In the genomic region with DNA sequence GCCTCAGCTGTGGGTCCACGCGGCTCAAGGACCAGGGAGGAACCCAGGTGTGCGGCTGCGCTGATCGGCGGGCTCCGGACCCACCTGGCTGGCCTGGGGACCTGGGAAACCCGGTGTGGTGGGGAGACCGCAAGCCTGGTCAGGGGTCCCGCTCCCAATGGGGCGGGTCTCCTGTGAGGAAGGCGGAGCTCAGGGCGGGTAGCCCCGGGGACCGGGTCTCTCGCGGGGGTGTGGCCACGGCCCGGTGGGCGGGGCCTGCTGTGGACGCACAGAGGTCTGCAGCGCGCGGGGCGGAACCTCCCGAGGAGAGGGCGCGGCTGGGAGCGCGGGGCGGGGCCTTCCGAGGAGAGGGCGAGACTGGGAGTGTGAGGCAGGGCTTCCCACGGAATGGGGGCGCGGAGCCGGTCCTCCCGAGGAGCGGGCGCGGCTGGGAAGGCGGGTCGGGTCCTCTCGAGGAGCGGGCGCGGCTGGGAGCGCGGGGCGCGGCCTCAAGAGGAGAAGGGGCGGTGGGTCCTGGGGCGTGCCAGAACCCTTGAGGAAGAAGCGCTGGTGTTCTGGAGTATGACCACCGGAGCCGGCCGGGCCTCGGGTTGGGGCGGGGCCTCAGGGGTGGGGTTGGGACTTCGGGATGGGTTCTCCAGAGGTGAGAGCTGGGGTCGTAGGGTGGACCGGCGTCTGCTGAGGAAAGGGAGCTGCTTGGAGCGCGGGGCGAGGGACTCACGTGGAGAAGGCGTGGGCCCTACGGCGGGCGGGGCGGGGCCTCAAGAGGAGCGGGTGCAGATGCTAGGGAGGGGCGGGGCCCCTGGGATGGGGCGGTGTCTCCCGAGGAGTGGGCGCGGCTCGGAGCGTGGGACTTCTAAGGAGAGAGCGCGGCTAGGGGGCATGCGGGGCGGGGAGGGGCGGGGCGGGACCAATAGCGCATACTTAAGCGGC, we compare ENCODE assay signal across 8 cellular contexts. TPM values are rescaled to one million over a fixed set of nuclear protein-coding genes. Genes with fewer than 3 reads are reported as not detected.
DNase-seq lines count a peak whose midpoint lies in the region; TF ChIP-seq lines count a peak whose summit lies in the region.

No MANE protein-coding gene starts in this region.

- H3K27ac Mint-ChIP-seq in activated T-helper 1 cell treated with anti-CD3 and anti-CD28 coated beads, Interleukin-12 subunit alpha, Interleukin-12 subunit beta, Interleukin-2, Interleukin-4 antibody, amounts not matched to agents 30 ng/mL and 10 ng/mL and 1 ng/mL, durations not matched to agents 14 hours and 24 hours and 36 hours = peak overlapping the region; percentile 48
- H3K27ac Mint-ChIP-seq in nephron progenitor cell = no peak overlapping the region

- peak overlapping the region; percentile 80 for H3K4me3 Mint-ChIP-seq in activated T-helper 1 cell treated with anti-CD3 and anti-CD28 coated beads, Interleukin-12 subunit alpha, Interleukin-12 subunit beta, Interleukin-2, Interleukin-4 antibody, amounts not matched to agents 30 ng/mL and 10 ng/mL and 1 ng/mL, durations not matched to agents 14 hours and 24 hours and 36 hours
- peak overlapping the region; percentile 67 for H3K4me3 Mint-ChIP-seq in nephron progenitor cell

- DNase-seq in NCI-H510A treated with DMSO at 0.1 percent for 48 hours (lab: John Stamatoyannopoulos, UW) = peak; percentile 36
- no peak for DNase-seq in NCI-H510A (lab: John Stamatoyannopoulos, UW)
- DNase-seq in HuH-7.5 (ENCODE audit: low spot score) = peak; percentile 52
- DNase-seq in RPMI7951 (ENCODE audit: low read depth) = peak; percentile 72
- peak; percentile 85 for DNase-seq in activated T-helper 1 cell treated with anti-CD3 and anti-CD28 coated beads, Interleukin-12 subunit alpha, Interleukin-12 subunit beta, Interleukin-2, Interleukin-4 antibody, amounts not matched to agents 30 ng/mL and 10 ng/mL and 1 ng/mL, durations not matched to agents 14 hours and 24 hours and 36 hours (ENCODE audit: low spot score)
- DNase-seq in fibroblast of peridontal ligament (ENCODE audit: extremely low read depth) = peak; percentile 16
- DNase-seq in nephron progenitor cell = peak; percentile 98
- DNase-seq in stimulated activated naive CD4-positive, alpha-beta T cell (lab: John Stamatoyannopoulos, UW) = peak; percentile 88 to 92 (median 91)

- intact Hi-C loops in activated T-helper 1 cell treated with anti-CD3 and anti-CD28 coated beads, Interleukin-12 subunit alpha, Interleukin-12 subunit beta, Interleukin-2, Interleukin-4 antibody, amounts not matched to agents 30 ng/mL and 10 ng/mL and 1 ng/mL, durations not matched to agents 14 hours and 24 hours and 36 hours (cut with micrococcal nuclease) = loop anchor here (1.0 kb wide), 4 partner anchors 21 to 278 kb away; a partner anchor contains a TSS

- H3K4me1 Mint-ChIP-seq in activated T-helper 1 cell treated with anti-CD3 and anti-CD28 coated beads, Interleukin-12 subunit alpha, Interleukin-12 subunit beta, Interleukin-2, Interleukin-4 antibody, amounts not matched to agents 30 ng/mL and 10 ng/mL and 1 ng/mL, durations not matched to agents 14 hours and 24 hours and 36 hours (ENCODE audit: low read depth) = no peaks in the 10 kb centered on the region
- H3K4me1 Mint-ChIP-seq in nephron progenitor cell = peaks cover 4% of the 10 kb centered on the region

- no peaks in the 10 kb centered on the region for H3K9me3 Mint-ChIP-seq in activated T-helper 1 cell treated with anti-CD3 and anti-CD28 coated beads, Interleukin-12 subunit alpha, Interleukin-12 subunit beta, Interleukin-2, Interleukin-4 antibody, amounts not matched to agents 30 ng/mL and 10 ng/mL and 1 ng/mL, durations not matched to agents 14 hours and 24 hours and 36 hours
- no peaks in the 10 kb centered on the region for H3K9me3 Mint-ChIP-seq in nephron progenitor cell

- no peak for TF ChIP-seq CTCF in nephron progenitor cell (IDR thresholded peaks at IDR 0.05)

- H3K27me3 Mint-ChIP-seq in activated T-helper 1 cell treated with anti-CD3 and anti-CD28 coated beads, Interleukin-12 subunit alpha, Interleukin-12 subunit beta, Interleukin-2, Interleukin-4 antibody, amounts not matched to agents 30 ng/mL and 10 ng/mL and 1 ng/mL, durations not matched to agents 14 hours and 24 hours and 36 hours (ENCODE audit: insufficient read depth) = peaks cover 6% of the 10 kb centered on the region
- H3K27me3 Mint-ChIP-seq in nephron progenitor cell (ENCODE audit: low read depth, poor library complexity) = peaks cover 86% of the 10 kb centered on the region

- no peaks in the 10 kb centered on the region for H3K36me3 Mint-ChIP-seq in activated T-helper 1 cell treated with anti-CD3 and anti-CD28 coated beads, Interleukin-12 subunit alpha, Interleukin-12 subunit beta, Interleukin-2, Interleukin-4 antibody, amounts not matched to agents 30 ng/mL and 10 ng/mL and 1 ng/mL, durations not matched to agents 14 hours and 24 hours and 36 hours (ENCODE audit: low read depth)
- no peaks in the 10 kb centered on the region for H3K36me3 Mint-ChIP-seq in nephron progenitor cell (ENCODE audit: low read depth)

RNA-seq across cellular contexts. Expression of a gene that starts 20.8 kb away (rescaled TPM):
- total RNA-seq in RPMI7951 (2014; rRNA removed; shearing (Covaris generic)) = 39.7 and 41.8 TPM in 2 replicates
- total RNA-seq in activated T-helper 1 cell treated with anti-CD3 and anti-CD28 coated beads, Interleukin-12 subunit alpha, Interleukin-12 subunit beta, Interleukin-2, Interleukin-4 antibody, amounts not matched to agents 30 ng/mL and 10 ng/mL and 1 ng/mL, durations not matched to agents 14 hours and 24 hours and 36 hours = 35.5 and 40.6 TPM in 2 replicates

RNA-seq across cellular contexts. Expression of a gene that starts 31.0 kb away (rescaled TPM):
- 0.12 and 0.39 TPM in 2 replicates for total RNA-seq in RPMI7951 (2014; rRNA removed; shearing (Covaris generic))
- total RNA-seq in activated T-helper 1 cell treated with anti-CD3 and anti-CD28 coated beads, Interleukin-12 subunit alpha, Interleukin-12 subunit beta, Interleukin-2, Interleukin-4 antibody, amounts not matched to agents 30 ng/mL and 10 ng/mL and 1 ng/mL, durations not matched to agents 14 hours and 24 hours and 36 hours = 1.7 and 1.9 TPM in 2 replicates
